ENCODE assay signal across 27 cellular contexts in genomic region chr10:109328001-109328400, GRCh38.
DNase-seq lines count a peak whose midpoint lies in the region; ATAC-seq and TF ChIP-seq lines count a peak whose summit lies in the region.
"Had no signal": no experiment of that assay in that cellular context is flagged by ENCODE, and none has a peak within 500 bp of the region (broad histone marks: within the 10 kb centered on the region; RNA-seq: fewer than 3 reads in every experiment).

No MANE protein-coding gene starts in this region.

- in situ Hi-C loops in GM13976 (cut with MboI; ENCODE audit: low sequenced_read_pairs, unreplicated experiment) = no loop called here

- H3K4me3 Mint-ChIP-seq in natural killer cell (no peak overlapping the region), glutamatergic neuron (ENCODE audit: unreplicated experiment) (no peak overlapping the region)
- H3K4me3 Mint-ChIP-seq: B cell, CD14-positive monocyte, HFFc6 had no signal

- no peak for DNase-seq in LNCaP clone FGC (ENCODE audit: low read depth)
- no peak for DNase-seq in epithelial cell of proximal tubule (ENCODE audit: low read depth)
- no peak for DNase-seq in natural killer cell
- no peak for DNase-seq in GM13976 (ENCODE audit: low spot score)
- no peak for DNase-seq in hepatic stellate cell (ENCODE audit: low spot score)
- DNase-seq in glutamatergic neuron = no peak
- DNase-seq: Calu3, DMS79 treated with DMSO at 0.1 percent for 48 hours, GF-D8, Kasumi-1, MV-4-11, NCI-H1105 treated with DMSO at 0.1 percent for 48 hours, NCI-H146, NCI-H1930, NCI-H2107, NCI-H446, NCI-H524 treated with DMSO at 0.1 percent for 48 hours, NCI-H774, RPMI8226, SHP77, SW 1271 had no signal

- H3K4me1 Mint-ChIP-seq in natural killer cell (no peaks in the 10 kb centered on the region), glutamatergic neuron (ENCODE audit: low read depth, unreplicated experiment) (no peaks in the 10 kb centered on the region)
- H3K4me1 Mint-ChIP-seq: B cell, CD14-positive monocyte had no signal

- intact Hi-C loops in natural killer cell (cut with micrococcal nuclease) = no loop called here

- H3K9me3 Mint-ChIP-seq in natural killer cell = peaks cover 14% of the 10 kb centered on the region in 2 donors
- no peaks in the 10 kb centered on the region for H3K9me3 Mint-ChIP-seq in glutamatergic neuron (ENCODE audit: unreplicated experiment)
- H3K9me3 Mint-ChIP-seq: HFFc6 had no signal

- TF ChIP-seq CTCF in LNCaP clone FGC (IDR thresholded peaks at IDR 0.05; ENCODE audit: control insufficient read depth, extremely low read depth, insufficient read depth) (peak; percentile 17; the same call in 1 of the 2 replicates), VCaP (conservative IDR thresholded peaks at IDR 0.05) (peak; percentile 66), epithelial cell of proximal tubule (conservative IDR thresholded peaks at IDR 0.05; ENCODE audit: low read depth, low read length) (peak; percentile 11), natural killer cell (IDR thresholded peaks at IDR 0.05) (no peak), GM13976 (IDR thresholded peaks at IDR 0.05; ENCODE audit: borderline replicate concordance, control extremely low read depth, extremely low read depth, insufficient read depth, missing control alignments) (no peak), glutamatergic neuron (IDR thresholded peaks at IDR 0.05; ENCODE audit: partially characterized antibody, unreplicated experiment) (no peak)

- ATAC-seq in natural killer cell = no peak
- ATAC-seq: K562 had no signal

- peak overlapping the region; percentile 4; the same call in 1 of the 2 replicates for H3K27ac ChIP-seq in VCaP

- H3K36me3 Mint-ChIP-seq in natural killer cell (no peaks in the 10 kb centered on the region), glutamatergic neuron (ENCODE audit: unreplicated experiment) (no peaks in the 10 kb centered on the region)
- H3K36me3 Mint-ChIP-seq: CD14-positive monocyte had no signal

- H3K27me3 Mint-ChIP-seq in natural killer cell (ENCODE audit: low read depth in 2 of 2) (no peaks in the 10 kb centered on the region), glutamatergic neuron (ENCODE audit: unreplicated experiment) (peaks cover 3% of the 10 kb centered on the region)
- H3K27me3 Mint-ChIP-seq: B cell had no signal

- no peak overlapping the region for H3K27ac Mint-ChIP-seq in natural killer cell
- no peak overlapping the region for H3K27ac Mint-ChIP-seq in glutamatergic neuron (ENCODE audit: unreplicated experiment)
- H3K27ac Mint-ChIP-seq: B cell, CD14-positive monocyte, HFFc6 had no signal

- no peak overlapping the region for H3K4me3 ChIP-seq in LNCaP clone FGC (ENCODE audit: low read depth, low read length)
- no peak overlapping the region for H3K4me3 ChIP-seq in epithelial cell of proximal tubule (ENCODE audit: low read depth, low read length)
- H3K4me3 ChIP-seq: HAP-1, K562 had no signal

Comparison
In these comparisons a context has a peak if more than half of its experiments do, and no peak if none do; other contexts are left out.
1. CTCF ChIP-seq: peak in LNCaP clone FGC (single experiment), VCaP (single experiment) and epithelial cell of proximal tubule (single experiment); none in natural killer cell (single experiment), GM13976 (single experiment) and glutamatergic neuron (single experiment).